ENCODE assay signal across 14 cellular contexts in genomic region chr4:165177725-165178666, GRCh38. TPM values are rescaled to one million over a fixed set of nuclear protein-coding genes. Genes with fewer than 3 reads are reported as not detected.
DNase-seq lines count a peak whose midpoint lies in the region; ATAC-seq and TF ChIP-seq lines count a peak whose summit lies in the region.
"Had no signal": no experiment of that assay in that cellular context is flagged by ENCODE, and none has a peak within 500 bp of the region (broad histone marks: within the 10 kb centered on the region; RNA-seq: fewer than 3 reads in every experiment).

No MANE protein-coding gene starts in this region.

- peaks cover 3% of the 10 kb centered on the region for H3K36me3 Mint-ChIP-seq in progenitor cell of endocrine pancreas (ENCODE audit: insufficient read depth)

- intact Hi-C loops in PC-3 (cut with micrococcal nuclease) = no loop called here

- peaks cover 4% of the 10 kb centered on the region for H3K4me1 Mint-ChIP-seq in progenitor cell of endocrine pancreas (ENCODE audit: low read depth)

- H3K4me3 Mint-ChIP-seq in progenitor cell of endocrine pancreas (ENCODE audit: low read depth) = no peak overlapping the region
- H3K4me3 Mint-ChIP-seq: CD4-positive, alpha-beta T cell had no signal

- no peaks in the 10 kb centered on the region for H3K27me3 Mint-ChIP-seq in progenitor cell of endocrine pancreas

- H3K27me3 ChIP-seq in PC-3 (ENCODE audit: low read length) = no peaks in the 10 kb centered on the region
- H3K27me3 ChIP-seq: colonic mucosa had no signal

- H3K4me1 ChIP-seq in PC-3 (ENCODE audit: insufficient read depth, low read length) = no peaks in the 10 kb centered on the region
- H3K4me1 ChIP-seq: colonic mucosa, left ventricle myocardium inferior, prostate gland had no signal

- BruUV-seq in PC-3 (replicated peaks; lab: Mats Ljungman, UMichigan) = no TSS peak

- CTCF ChIA-PET in PC-3 (lab: Charles Lee) = no interaction called here

- H3K27ac ChIP-seq in PC-3 (ENCODE audit: low read length) = no peak overlapping the region
- H3K27ac ChIP-seq: colonic mucosa, left ventricle myocardium inferior, prostate gland had no signal

- H3K36me3 ChIP-seq in PC-3 (ENCODE audit: low read depth, low read length) = no peaks in the 10 kb centered on the region
- H3K36me3 ChIP-seq: colonic mucosa, left ventricle myocardium inferior, prostate gland had no signal

- DNase-seq in kidney tubule cell (ENCODE audit: low spot score) (peak; percentile 3), Ammon's horn (ENCODE audit: low spot score) (no peak), PC-3 (no peak), progenitor cell of endocrine pancreas (ENCODE audit: low spot score, unreplicated experiment) (no peak), foreskin melanocyte (no peak)
- DNase-seq: activated naive CD4-positive, alpha-beta T cell treated with anti-CD3 and anti-CD28 coated beads, Interleukin-2, amount 50 U/mL, for 16 hours; CD4-positive, alpha-beta T cell; colonic mucosa; left ventricle myocardium inferior; NCI-H524 treated with DMSO at 0.1 percent for 48 hours had no signal

- no peak overlapping the region for H3K9ac ChIP-seq in PC-3 (ENCODE audit: low read length)

- no peak overlapping the region for H2AFZ ChIP-seq in PC-3 (ENCODE audit: low read length)

- H3K9me3 ChIP-seq in PC-3 (ENCODE audit: low read length) = no peaks in the 10 kb centered on the region
- H3K9me3 ChIP-seq: colonic mucosa, prostate gland had no signal

- H3K9me2 ChIP-seq in PC-3 (replicated peaks; ENCODE audit: low read length) = no peaks in the 10 kb centered on the region

- peak; percentile 61 for ATAC-seq in GM18520 (IDR thresholded peaks at IDR 0.05; ENCODE audit: unreplicated experiment)
- peak; percentile 71 for ATAC-seq in GM21515 (IDR thresholded peaks at IDR 0.05; ENCODE audit: unreplicated experiment)
- ATAC-seq in HG03175 (IDR thresholded peaks at IDR 0.05; ENCODE audit: unreplicated experiment) = peak; percentile 52
- ATAC-seq in PC-3 = no peak

- peaks cover 6% of the 10 kb centered on the region for H3K9me3 Mint-ChIP-seq in progenitor cell of endocrine pancreas (ENCODE audit: low read depth)
- H3K9me3 Mint-ChIP-seq: CD4-positive, alpha-beta T cell had no signal

- H4K20me1 ChIP-seq in PC-3 (ENCODE audit: low read length) = no peaks in the 10 kb centered on the region

- no peak overlapping the region for H3K4me3 ChIP-seq in PC-3 (ENCODE audit: low read length)
- H3K4me3 ChIP-seq: colonic mucosa, left ventricle myocardium inferior, prostate gland had no signal

- no peaks in the 10 kb centered on the region for H3F3A ChIP-seq in PC-3 (ENCODE audit: low read length, unreplicated experiment)

- POLR2A ChIA-PET in PC-3 (lab: Charles Lee; ENCODE audit: unreplicated experiment) = no interaction called here

- no peak for TF ChIP-seq CTCF in PC-3 (conservative IDR thresholded peaks at IDR 0.05; ENCODE audit: low read depth, low read length)
- no peak for TF ChIP-seq CTCF in progenitor cell of endocrine pancreas (IDR thresholded peaks at IDR 0.05; ENCODE audit: unreplicated experiment)

- H3K27ac Mint-ChIP-seq in progenitor cell of endocrine pancreas = no peak overlapping the region
- H3K27ac Mint-ChIP-seq: CD4-positive, alpha-beta T cell had no signal

- no peak overlapping the region for H3K4me2 ChIP-seq in PC-3 (ENCODE audit: low read length)

- no peaks in the 10 kb centered on the region for H3K79me2 ChIP-seq in PC-3 (ENCODE audit: low read length)

RNA-seq across cellular contexts. Expression of gene KLHL2, which starts 29.4 kb away (rescaled TPM):
- total RNA-seq in PC-3 (2014; rRNA removed) (10.0 and 11.0 TPM in 2 replicates), progenitor cell of endocrine pancreas (22.1 and 22.3 TPM in 2 replicates)
